8 cellular contexts compared by ENCODE assay signal in the genomic region with DNA sequence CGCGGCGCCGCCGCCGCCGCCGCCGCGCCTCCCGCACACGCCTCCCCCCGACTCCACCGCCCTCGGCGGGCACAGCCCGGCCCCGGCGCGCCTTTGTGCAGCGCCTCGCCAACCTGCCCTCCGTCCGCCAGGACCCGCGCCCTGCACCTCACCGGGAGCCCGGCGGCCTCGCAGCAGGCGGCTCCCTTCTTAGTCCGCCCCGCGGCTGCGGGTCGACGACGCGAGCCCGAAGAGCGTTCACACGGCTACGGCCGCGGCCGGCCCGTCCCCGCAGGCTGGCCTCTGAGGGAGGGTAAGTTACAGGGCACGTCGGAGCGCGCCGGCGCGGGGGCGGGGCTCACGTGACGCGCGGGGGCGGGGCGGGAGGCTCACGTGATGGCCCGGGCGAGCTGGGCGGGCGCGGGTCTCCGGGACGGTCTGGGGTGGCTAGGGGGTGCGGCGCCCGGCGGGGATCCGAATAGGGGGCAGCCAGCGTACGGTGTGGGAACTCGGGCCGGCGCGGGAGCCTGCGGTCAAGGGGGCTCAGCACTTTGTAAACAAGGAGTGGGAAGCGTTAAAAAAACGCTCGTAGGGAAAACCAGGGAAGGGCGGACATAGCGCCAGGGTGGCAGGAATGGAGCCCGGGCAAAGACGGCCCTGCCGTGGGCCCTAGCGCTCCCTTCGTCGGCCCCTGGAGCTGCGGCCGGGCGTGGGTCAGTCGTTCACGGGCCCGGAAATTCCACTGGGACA. TPM values are rescaled to one million over a fixed set of nuclear protein-coding genes. Genes with fewer than 3 reads are reported as not detected.
DNase-seq lines count a peak whose midpoint lies in the region; ATAC-seq and TF ChIP-seq lines count a peak whose summit lies in the region.

A gene with protein sequence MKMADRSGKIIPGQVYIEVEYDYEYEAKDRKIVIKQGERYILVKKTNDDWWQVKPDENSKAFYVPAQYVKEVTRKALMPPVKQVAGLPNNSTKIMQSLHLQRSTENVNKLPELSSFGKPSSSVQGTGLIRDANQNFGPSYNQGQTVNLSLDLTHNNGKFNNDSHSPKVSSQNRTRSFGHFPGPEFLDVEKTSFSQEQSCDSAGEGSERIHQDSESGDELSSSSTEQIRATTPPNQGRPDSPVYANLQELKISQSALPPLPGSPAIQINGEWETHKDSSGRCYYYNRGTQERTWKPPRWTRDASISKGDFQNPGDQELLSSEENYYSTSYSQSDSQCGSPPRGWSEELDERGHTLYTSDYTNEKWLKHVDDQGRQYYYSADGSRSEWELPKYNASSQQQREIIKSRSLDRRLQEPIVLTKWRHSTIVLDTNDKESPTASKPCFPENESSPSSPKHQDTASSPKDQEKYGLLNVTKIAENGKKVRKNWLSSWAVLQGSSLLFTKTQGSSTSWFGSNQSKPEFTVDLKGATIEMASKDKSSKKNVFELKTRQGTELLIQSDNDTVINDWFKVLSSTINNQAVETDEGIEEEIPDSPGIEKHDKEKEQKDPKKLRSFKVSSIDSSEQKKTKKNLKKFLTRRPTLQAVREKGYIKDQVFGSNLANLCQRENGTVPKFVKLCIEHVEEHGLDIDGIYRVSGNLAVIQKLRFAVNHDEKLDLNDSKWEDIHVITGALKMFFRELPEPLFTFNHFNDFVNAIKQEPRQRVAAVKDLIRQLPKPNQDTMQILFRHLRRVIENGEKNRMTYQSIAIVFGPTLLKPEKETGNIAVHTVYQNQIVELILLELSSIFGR (minus strand): TSS at position 301 of the 729 bp plus-strand sequence. CDS start 19,976 bp downstream, outside the sequence.

- H3K27ac Mint-ChIP-seq in activated CD8-positive, alpha-beta T cell treated with anti-CD3 and anti-CD28 coated beads for 36 hours: peak within 1 kb of the TSS; percentile 78

- TF ChIP-seq CTCF in activated CD8-positive, alpha-beta T cell treated with anti-CD3 and anti-CD28 coated beads for 36 hours (IDR thresholded peaks at IDR 0.05): no peak
- no peak for TF ChIP-seq CTCF in lung (IDR thresholded peaks at IDR 0.05; ENCODE audit: control extremely low read depth, extremely low read depth)

- H3K4me1 ChIP-seq in lung (ENCODE audit: control insufficient read depth in 2 of 2, insufficient read depth in 2 of 2, low read length in 2 of 2): peaks cover 0 to 2% of the 10 kb centered on the region in 2 donors

- DNase-seq in AG20443 (ENCODE audit: low spot score) (peak; percentile 92), NCI-H526 (lab: John Stamatoyannopoulos, UW) (peak; percentile 33 to 86), lung (ENCODE audit: low spot score) (peak; percentile 89)
- peak; percentile 76 for DNase-seq in activated CD8-positive, alpha-beta T cell treated with anti-CD3 and anti-CD28 coated beads for 36 hours
- peak; percentile 75 for DNase-seq in effector CD4-positive, alpha-beta T cell
- DNase-seq in stimulated activated CD4-positive, alpha-beta T cell treated with anti-CD3 and anti-CD28 coated beads, TNF-alpha, amount 100 ng/mL, for 1 hour (ENCODE audit: low read depth in 3 of 3, low spot score in 1 of 3): peak; percentile 48 to 90 (median 70)

- peak within 1 kb of the TSS; percentile 71 for H3K4me3 ChIP-seq in lung

- 0 to 1% methylated on average over 72 to 99 of the region's 99 CpGs for WGBS in lung, 2 donors

- CTCF ChIA-PET in activated CD8-positive, alpha-beta T cell treated with anti-CD3 and anti-CD28 coated beads for 36 hours (lab: Charles Lee): interaction anchor here (0.8 to 2.0 kb wide), 3 partner anchors 57 to 1144 kb away, joined by 3 to 13 read pairs (median 4); no protein-coding TSS in a partner anchor

- intact Hi-C loops in activated CD8-positive, alpha-beta T cell treated with anti-CD3 and anti-CD28 coated beads for 36 hours (cut with micrococcal nuclease): no loop called here

- no peaks in the 10 kb centered on the region for H3K36me3 Mint-ChIP-seq in activated CD8-positive, alpha-beta T cell treated with anti-CD3 and anti-CD28 coated beads for 36 hours (ENCODE audit: low read depth)

- no peaks in the 10 kb centered on the region for H3K36me3 ChIP-seq in lung (ENCODE audit: control insufficient read depth in 2 of 2, insufficient read depth in 2 of 2, low read length in 2 of 2)

- no peaks in the 10 kb centered on the region for H3K9me3 Mint-ChIP-seq in activated CD8-positive, alpha-beta T cell treated with anti-CD3 and anti-CD28 coated beads for 36 hours

- peaks cover 45% of the 10 kb centered on the region for H3K4me1 Mint-ChIP-seq in activated CD8-positive, alpha-beta T cell treated with anti-CD3 and anti-CD28 coated beads for 36 hours (ENCODE audit: low read depth)

- ATAC-seq in GM18907 (IDR thresholded peaks at IDR 0.05; ENCODE audit: unreplicated experiment) (peak; percentile 75), HG03135 (IDR thresholded peaks at IDR 0.05; ENCODE audit: unreplicated experiment) (peak; percentile 74), lung (ENCODE audit: insufficient read depth, low FRiP score) (peak; percentile 91)
- peak; percentile 54 for ATAC-seq in activated CD8-positive, alpha-beta T cell treated with anti-CD3 and anti-CD28 coated beads for 36 hours

- no peaks in the 10 kb centered on the region for H3K9me3 ChIP-seq in lung (ENCODE audit: control insufficient read depth in 2 of 2, insufficient read depth in 1 of 2, low read length in 1 of 2)

- H3K4me3 Mint-ChIP-seq in activated CD8-positive, alpha-beta T cell treated with anti-CD3 and anti-CD28 coated beads for 36 hours: peak within 1 kb of the TSS; percentile 86

- no peaks in the 10 kb centered on the region for H3K27me3 ChIP-seq in lung (ENCODE audit: control insufficient read depth, insufficient read depth)

- H3K27me3 Mint-ChIP-seq in activated CD8-positive, alpha-beta T cell treated with anti-CD3 and anti-CD28 coated beads for 36 hours: no peaks in the 10 kb centered on the region

- H3K27ac ChIP-seq in lung (ENCODE audit: low read depth in 1 of 2, low read length in 1 of 2): peak within 1 kb of the TSS; percentile 91 to 99

- POLR2A ChIA-PET in activated CD8-positive, alpha-beta T cell treated with anti-CD3 and anti-CD28 coated beads for 36 hours (lab: Charles Lee): interaction anchor here (1.6 kb wide), 1 partner anchor 16 kb away, joined by 3 read pairs; no protein-coding TSS in a partner anchor

RNA-seq across cellular contexts. Expression of the gene that starts here (rescaled TPM):
- 1 to 10 TPM; 4.0 to 4.3 TPM for total RNA-seq in activated CD8-positive, alpha-beta T cell treated with anti-CD3 and anti-CD28 coated beads for 36 hours
- total RNA-seq in lung: 10 to 100 TPM; 23.1 to 66.0 TPM
- polyA plus RNA-seq in lung: 10 to 100 TPM in 1 of 2 donors, 1 to 10 TPM in 1; 8.6 to 31.0 TPM

Comparison
In these comparisons a context has a peak if more than half of its experiments do, and no peak if none do; other contexts are left out.
1. Peak in every context shown above with its lines: DNase-seq, ATAC-seq, H3K4me3 ChIP-seq and H3K27ac ChIP-seq.
2. RNA of the gene that starts here (total RNA-seq): 23.1 to 66.0 TPM in lung; 4.0 to 4.3 TPM in activated CD8-positive, alpha-beta T cell treated with anti-CD3 and anti-CD28 coated beads for 36 hours; every median in the first group is over 4 times any median in the second.